ENCODE assay signal across 19 cellular contexts in genomic region chrX:37701588-37701987, GRCh38.
DNase-seq lines count a peak whose midpoint lies in the region; ATAC-seq and TF ChIP-seq lines count a peak whose summit lies in the region.
"Had no signal": no experiment of that assay in that cellular context is flagged by ENCODE, and none has a peak within 500 bp of the region (broad histone marks: within the 10 kb centered on the region; RNA-seq: fewer than 3 reads in every experiment).

No MANE protein-coding gene starts in this region.

- H3K36me3 ChIP-seq in HEK293 (ENCODE audit: control insufficient read depth in 2 of 2, insufficient read depth in 1 of 2, low read length in 2 of 2): no peaks in the 10 kb centered on the region; a peak in 1 of 3 replicates
- H3K36me3 ChIP-seq: cardiac muscle cell, SJSA1, upper lobe of right lung had no signal

- peaks cover 3% of the 10 kb centered on the region for H3K27me3 Mint-ChIP-seq in nephron progenitor cell (ENCODE audit: low read depth, poor library complexity)
- H3K27me3 Mint-ChIP-seq: dendritic cell treated with granulocyte-macrophage colony-stimulating factor and Interleukin-4, amounts not matched to agents 40 ng/mL and 50 ng/mL, for 4 days had no signal

- no peak overlapping the region for H3K27ac ChIP-seq in HEK293 (ENCODE audit: extremely low read depth, low read depth, low read length)
- H3K27ac ChIP-seq: cardiac muscle cell, SJSA1, upper lobe of right lung had no signal

- peaks cover 20% of the 10 kb centered on the region for H3K9me3 Mint-ChIP-seq in nephron progenitor cell
- H3K9me3 Mint-ChIP-seq: activated T-helper 1 cell treated with anti-CD3 and anti-CD28 coated beads, Interleukin-12 subunit alpha, Interleukin-12 subunit beta, Interleukin-2, Interleukin-4 antibody, amounts not matched to agents 30 ng/mL and 10 ng/mL and 1 ng/mL, durations not matched to agents 14 hours and 24 hours and 36 hours; dendritic cell treated with granulocyte-macrophage colony-stimulating factor and Interleukin-4, amounts not matched to agents 40 ng/mL and 50 ng/mL, for 4 days had no signal

- H3K4me1 Mint-ChIP-seq in nephron progenitor cell: peaks cover 9% of the 10 kb centered on the region
- H3K4me1 Mint-ChIP-seq: neural crest cell had no signal

- H3K4me1 ChIP-seq in HEK293 (ENCODE audit: control insufficient read depth, insufficient read depth, low read length): no peaks in the 10 kb centered on the region; the same call in 1 of the 2 replicates
- H3K4me1 ChIP-seq: Caco-2, SJSA1, upper lobe of right lung had no signal

- no peak overlapping the region for H3K4me3 Mint-ChIP-seq in nephron progenitor cell
- H3K4me3 Mint-ChIP-seq: activated T-helper 1 cell treated with anti-CD3 and anti-CD28 coated beads, Interleukin-12 subunit alpha, Interleukin-12 subunit beta, Interleukin-2, Interleukin-4 antibody, amounts not matched to agents 30 ng/mL and 10 ng/mL and 1 ng/mL, durations not matched to agents 14 hours and 24 hours and 36 hours; dendritic cell treated with granulocyte-macrophage colony-stimulating factor and Interleukin-4, amounts not matched to agents 40 ng/mL and 50 ng/mL, for 4 days; neural crest cell had no signal

- TF ChIP-seq CTCF in HEK293 (tag by site-specific recombination; IDR thresholded peaks at IDR 0.05) (no peak), nephron progenitor cell (IDR thresholded peaks at IDR 0.05) (no peak), GM10266 (IDR thresholded peaks at IDR 0.05; ENCODE audit: control insufficient read depth, insufficient read depth, low read depth, missing control alignments) (no peak)

- CTCF ChIA-PET in HEK293 (lab: Yijun Ruan, JAX): interaction anchor here (0.6 kb wide), 2 partner anchors 10 to 92 kb away, joined by 3 to 4 read pairs; no protein-coding TSS in a partner anchor

- no peaks in the 10 kb centered on the region for H3K36me3 Mint-ChIP-seq in nephron progenitor cell (ENCODE audit: low read depth)

- peak overlapping the region; percentile 79 for H3K27ac Mint-ChIP-seq in nephron progenitor cell
- H3K27ac Mint-ChIP-seq: activated T-helper 1 cell treated with anti-CD3 and anti-CD28 coated beads, Interleukin-12 subunit alpha, Interleukin-12 subunit beta, Interleukin-2, Interleukin-4 antibody, amounts not matched to agents 30 ng/mL and 10 ng/mL and 1 ng/mL, durations not matched to agents 14 hours and 24 hours and 36 hours; dendritic cell treated with granulocyte-macrophage colony-stimulating factor and Interleukin-4, amounts not matched to agents 40 ng/mL and 50 ng/mL, for 4 days had no signal

- H3K9me3 ChIP-seq in HEK293 (ENCODE audit: control insufficient read depth, insufficient read depth, low read depth, low read length): no peaks in the 10 kb centered on the region
- H3K9me3 ChIP-seq: Caco-2, SJSA1, upper lobe of right lung had no signal

- ATAC-seq in HG02981 (IDR thresholded peaks at IDR 0.05; ENCODE audit: unreplicated experiment): no peak
- ATAC-seq: upper lobe of right lung had no signal

- H3K4me3 ChIP-seq in HEK293 (ENCODE audit: low read depth, low read length): no peak overlapping the region
- H3K4me3 ChIP-seq: cardiac muscle cell, SJSA1, upper lobe of right lung had no signal

- peak; percentile 43 for DNase-seq in NCI-H345 (lab: John Stamatoyannopoulos, UW)
- no peak for DNase-seq in NCI-H345 treated with DMSO at 0.1 percent for 48 hours (lab: John Stamatoyannopoulos, UW; ENCODE audit: unreplicated experiment)
- DNase-seq in NCI-H524 treated with DMSO at 0.1 percent for 48 hours (lab: John Stamatoyannopoulos, UW): peak; percentile 73
- DNase-seq in nephron progenitor cell: peak; percentile 22
- no peak for DNase-seq in GM10266 (ENCODE audit: extremely low spot score)
- DNase-seq in activated CD4-positive, CD25-positive, alpha-beta regulatory T cell treated with anti-CD3 and anti-CD28 coated beads, Interleukin-2, amount 50 U/mL, for 72 hours: no peak
- DNase-seq: activated CD4-positive, alpha-beta T cell treated with anti-CD3 and anti-CD28 coated beads for 48 hours; activated naive CD4-positive, alpha-beta T cell treated with anti-CD3 and anti-CD28 coated beads, Interleukin-2, amount 50 U/mL, for 16 hours; Caco-2; EL; substantia nigra; upper lobe of right lung had no signal

- POLR2A ChIA-PET in HEK293 (lab: Yijun Ruan, JAX): no interaction called here

TF ChIP-seq in HEK293, 187 proteins besides CTCF, POLR2A, EP300 and RAD21 (continues in another document):
- TF ChIP-seq ZNF785 (tag by site-specific recombination; IDR thresholded peaks at IDR 0.05): no peak
- no peak for TF ChIP-seq PRDM2 (tag by site-specific recombination; IDR thresholded peaks at IDR 0.05; ENCODE audit: borderline replicate concordance)
- no peak for TF ChIP-seq ZBTB44 (tag by site-specific recombination; IDR thresholded peaks at IDR 0.05)
- TF ChIP-seq ZNF549 (tag by site-specific recombination; IDR thresholded peaks at IDR 0.05): no peak
- peak; percentile 72 for TF ChIP-seq ZIC2 (tag by site-specific recombination; IDR thresholded peaks at IDR 0.05)
- no peak for TF ChIP-seq ZNF48 (tag by site-specific recombination; IDR thresholded peaks at IDR 0.05)
- TF ChIP-seq ZBTB10 (tag by site-specific recombination; IDR thresholded peaks at IDR 0.05): no peak

Comparison
In these comparisons a context has a peak if more than half of its experiments do, and no peak if none do; other contexts are left out.
1. DNase-seq: peak in NCI-H345 (single experiment), NCI-H524 treated with DMSO at 0.1 percent for 48 hours (single experiment) and nephron progenitor cell (single experiment); none in NCI-H345 treated with DMSO at 0.1 percent for 48 hours (single experiment), GM10266 (single experiment) and activated CD4-positive, CD25-positive, alpha-beta regulatory T cell treated with anti-CD3 and anti-CD28 coated beads, Interleukin-2, amount 50 U/mL, for 72 hours (single experiment).